1 cellular context compared by ENCODE assay signal in the genomic region with DNA sequence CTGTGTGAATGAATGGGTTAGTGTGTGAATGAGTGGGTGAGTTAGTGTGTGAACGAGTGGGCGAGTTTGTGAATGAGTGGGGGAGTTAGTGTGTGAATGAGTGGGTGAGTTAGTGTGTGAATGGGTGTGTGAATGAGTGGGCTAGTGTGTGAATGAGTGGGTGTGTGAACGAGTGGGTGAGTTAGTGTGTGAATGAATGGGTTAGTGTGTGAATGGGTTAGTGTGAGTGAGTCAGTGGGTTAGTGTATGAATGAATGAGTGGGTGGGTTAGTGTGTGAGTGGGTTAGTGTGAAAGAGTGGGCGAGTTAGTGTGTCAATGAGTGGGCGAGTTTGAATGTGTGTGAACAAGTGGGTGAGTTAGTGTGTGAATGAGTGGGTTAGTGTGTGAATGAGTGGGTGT.
TF ChIP-seq lines count a peak whose summit lies in the region.

No MANE protein-coding gene starts in this region.

TF ChIP-seq in HEK293, 187 proteins besides CTCF, POLR2A, EP300 and RAD21 (continued from another document):
- TF ChIP-seq, protein P1, sequence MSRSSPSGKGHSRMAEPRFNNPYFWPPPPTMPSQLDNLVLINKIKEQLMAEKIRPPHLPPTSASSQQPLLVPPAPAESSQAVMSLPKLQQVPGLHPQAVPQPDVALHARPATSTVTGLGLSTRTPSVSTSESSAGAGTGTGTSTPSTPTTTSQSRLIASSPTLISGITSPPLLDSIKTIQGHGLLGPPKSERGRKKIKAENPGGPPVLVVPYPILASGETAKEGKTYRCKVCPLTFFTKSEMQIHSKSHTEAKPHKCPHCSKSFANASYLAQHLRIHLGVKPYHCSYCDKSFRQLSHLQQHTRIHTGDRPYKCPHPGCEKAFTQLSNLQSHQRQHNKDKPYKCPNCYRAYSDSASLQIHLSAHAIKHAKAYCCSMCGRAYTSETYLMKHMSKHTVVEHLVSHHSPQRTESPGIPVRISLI (tag by site-specific recombination; IDR thresholded peaks at IDR 0.05): no peak
- no peak for TF ChIP-seq SALL2 (tag by site-specific recombination; IDR thresholded peaks at IDR 0.05; ENCODE audit: borderline replicate concordance)
- TF ChIP-seq, protein P2, sequence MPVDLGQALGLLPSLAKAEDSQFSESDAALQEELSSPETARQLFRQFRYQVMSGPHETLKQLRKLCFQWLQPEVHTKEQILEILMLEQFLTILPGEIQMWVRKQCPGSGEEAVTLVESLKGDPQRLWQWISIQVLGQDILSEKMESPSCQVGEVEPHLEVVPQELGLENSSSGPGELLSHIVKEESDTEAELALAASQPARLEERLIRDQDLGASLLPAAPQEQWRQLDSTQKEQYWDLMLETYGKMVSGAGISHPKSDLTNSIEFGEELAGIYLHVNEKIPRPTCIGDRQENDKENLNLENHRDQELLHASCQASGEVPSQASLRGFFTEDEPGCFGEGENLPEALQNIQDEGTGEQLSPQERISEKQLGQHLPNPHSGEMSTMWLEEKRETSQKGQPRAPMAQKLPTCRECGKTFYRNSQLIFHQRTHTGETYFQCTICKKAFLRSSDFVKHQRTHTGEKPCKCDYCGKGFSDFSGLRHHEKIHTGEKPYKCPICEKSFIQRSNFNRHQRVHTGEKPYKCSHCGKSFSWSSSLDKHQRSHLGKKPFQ (tag by site-specific recombination; IDR thresholded peaks at IDR 0.05): peak; percentile 21; the same call in 1 of the 2 replicates
- no peak for TF ChIP-seq ZNF335 (tag by site-specific recombination; conservative IDR thresholded peaks at IDR 0.05)
- TF ChIP-seq, protein P3, sequence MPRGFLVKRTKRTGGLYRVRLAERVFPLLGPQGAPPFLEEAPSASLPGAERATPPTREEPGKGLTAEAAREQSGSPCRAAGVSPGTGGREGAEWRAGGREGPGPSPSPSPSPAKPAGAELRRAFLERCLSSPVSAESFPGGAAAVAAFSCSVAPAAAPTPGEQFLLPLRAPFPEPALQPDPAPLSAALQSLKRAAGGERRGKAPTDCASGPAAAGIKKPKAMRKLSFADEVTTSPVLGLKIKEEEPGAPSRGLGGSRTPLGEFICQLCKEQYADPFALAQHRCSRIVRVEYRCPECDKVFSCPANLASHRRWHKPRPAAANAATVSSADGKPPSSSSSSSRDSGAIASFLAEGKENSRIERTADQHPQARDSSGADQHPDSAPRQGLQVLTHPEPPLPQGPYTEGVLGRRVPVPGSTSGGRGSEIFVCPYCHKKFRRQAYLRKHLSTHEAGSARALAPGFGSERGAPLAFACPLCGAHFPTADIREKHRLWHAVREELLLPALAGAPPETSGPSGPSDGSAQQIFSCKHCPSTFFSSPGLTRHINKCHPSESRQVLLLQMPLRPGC (tag by site-specific recombination; IDR thresholded peaks at IDR 0.05): no peak
